19 cellular contexts compared by ENCODE assay signal in the genomic region with DNA sequence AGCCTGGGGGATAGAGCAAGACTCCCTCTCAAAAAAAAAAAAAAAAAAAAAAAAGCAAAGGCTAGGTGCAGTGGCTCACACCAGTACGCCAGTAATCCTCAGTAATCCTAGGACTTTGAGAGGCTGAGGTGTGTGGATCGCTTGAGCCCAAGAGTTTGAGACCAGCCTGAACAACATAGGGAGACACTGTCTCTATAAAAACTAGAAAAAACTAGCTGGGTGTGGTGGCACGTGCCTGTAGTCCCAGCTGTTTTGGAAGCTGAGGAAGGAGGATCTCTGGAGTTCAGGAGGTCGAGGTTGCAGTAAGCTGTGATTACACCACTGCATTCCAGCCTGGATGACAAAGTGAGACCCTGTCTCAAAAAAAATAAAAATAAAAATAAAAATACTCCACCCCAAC.
"Had no signal": no experiment of that assay in that cellular context is flagged by ENCODE, and none has a peak within 500 bp of the region (broad histone marks: within the 10 kb centered on the region; RNA-seq: fewer than 3 reads in every experiment).

No MANE protein-coding gene starts in this region.

- H3K9me3 ChIP-seq: esophagus muscularis mucosa, left lung, sigmoid colon, transverse colon, uterus had no signal

- DNase-seq: activated CD4-positive, alpha-beta memory T cell treated with anti-CD3 and anti-CD28 coated beads, Interleukin-2, amount 10 ng/mL, durations not matched to agents 7 days and 5 days; activated CD4-positive, alpha-beta T cell treated with anti-CD3 and anti-CD28 coated beads, Interleukin-2, amount 10 ng/mL, durations not matched to agents 24 days and 14 days; activated effector memory CD4-positive, alpha-beta T cell treated with anti-CD3 and anti-CD28 coated beads, Interleukin-2, amount 50 U/mL, for 16 hours; activated naive CD4-positive, alpha-beta T cell treated with anti-CD3 and anti-CD28 coated beads, Interleukin-2, amount 10 ng/mL, durations not matched to agents 7 days and 5 days; activated naive CD8-positive, alpha-beta T cell treated with anti-CD3 and anti-CD28 coated beads, Interleukin-2, amount 50 U/mL, for 24 hours; aorta; caudate nucleus; effector memory CD4-positive, alpha-beta T cell; immature natural killer cell; left lung; naive thymus-derived CD4-positive, alpha-beta T cell; sigmoid colon; stimulated activated CD4-positive, alpha-beta T cell treated with anti-CD3 and anti-CD28 coated beads, Interleukin-2, amount 100 ng/mL, for 48 hours; stimulated activated CD8-positive, alpha-beta memory T cell treated with anti-CD3 and anti-CD28 coated beads, Interleukin-4, amount 100 ng/mL, for 48 hours; stimulated activated naive B cell treated with anti-CD40 and anti-IgM and Interleukin-4, amounts not matched to agents 10 μg/mL and 1 μg/mL and 100 μg/mL, for 72 hours; transverse colon; uterus had no signal

- H3K27me3 ChIP-seq: esophagus muscularis mucosa, left lung, sigmoid colon, transverse colon, uterus had no signal

- ATAC-seq: activated naive CD8-positive, alpha-beta T cell treated with anti-CD3 and anti-CD28 coated beads, Interleukin-2, amount 50 U/mL, for 24 hours; left lung; naive thymus-derived CD4-positive, alpha-beta T cell; stimulated activated naive B cell treated with anti-CD40 and anti-IgM and Interleukin-4, amounts not matched to agents 10 μg/mL and 1 μg/mL and 100 μg/mL, for 72 hours had no signal

- H3K27ac ChIP-seq: esophagus muscularis mucosa, left lung, sigmoid colon, transverse colon, uterus had no signal

- H3K4me1 ChIP-seq: esophagus muscularis mucosa, left lung, sigmoid colon, transverse colon, uterus had no signal

- H3K4me3 ChIP-seq: esophagus muscularis mucosa, left lung, lung, sigmoid colon, transverse colon, uterus had no signal

- H3K36me3 ChIP-seq: esophagus muscularis mucosa, left lung, sigmoid colon, transverse colon, uterus had no signal
